Comparison of ENCODE assay signal across 11 cellular contexts in genomic region chr4:147103403-147103946, GRCh38.
A peak's percentile ranks its signal among the peaks of the same experiment; 100 is the strongest.
DNase-seq lines count a peak whose midpoint lies in the region; ATAC-seq and TF ChIP-seq lines count a peak whose summit lies in the region.
"Had no signal": no experiment of that assay in that cellular context is flagged by ENCODE, and none has a peak within 500 bp of the region (broad histone marks: within the 10 kb centered on the region; RNA-seq: fewer than 3 reads in every experiment).

No MANE protein-coding gene starts in this region.

- intact Hi-C loops in left lung (cut with DNase I) (no loop called here), tibial artery (cut with DNase I; ENCODE audit: low total_unique reads) (no loop called here), OCI-LY7 (cut with micrococcal nuclease; ENCODE audit: unreplicated experiment) (no loop called here)

- H3K9me3 Mint-ChIP-seq in endothelial cell (ENCODE audit: unreplicated experiment) = no peaks in the 10 kb centered on the region
- H3K9me3 Mint-ChIP-seq: WTC11 had no signal

- BruUV-seq in OCI-LY7 (replicated peaks; lab: Mats Ljungman, UMichigan) = no TSS peak

- H3K4me3 ChIP-seq in left lung = no peak overlapping the region
- no peak overlapping the region for H3K4me3 ChIP-seq in tibial artery
- H3K4me3 ChIP-seq in OCI-LY7 (ENCODE audit: low read depth, low read length, poor library complexity, severe bottlenecking) = no peak overlapping the region
- H3K4me3 ChIP-seq: ovary had no signal

- no peak for TF ChIP-seq CTCF in left lung (IDR thresholded peaks at IDR 0.05)
- TF ChIP-seq CTCF in tibial artery (IDR thresholded peaks at IDR 0.05) = no peak
- TF ChIP-seq CTCF in endothelial cell (IDR thresholded peaks at IDR 0.05; ENCODE audit: unreplicated experiment) = no peak
- no peak for TF ChIP-seq CTCF in OCI-LY7 (conservative IDR thresholded peaks at IDR 0.05; ENCODE audit: low read length)

- CTCF ChIA-PET in OCI-LY7 (lab: Charles Lee; ENCODE audit: unreplicated experiment) = no interaction called here

- peak; percentile 86 for ATAC-seq in left lung
- ATAC-seq: WTC11 had no signal

- H3K36me3 Mint-ChIP-seq in endothelial cell (ENCODE audit: low read depth, unreplicated experiment) = no peaks in the 10 kb centered on the region
- H3K36me3 Mint-ChIP-seq: WTC11 had no signal

- H3K4me1 Mint-ChIP-seq in endothelial cell (ENCODE audit: unreplicated experiment) = peaks cover 15% of the 10 kb centered on the region
- H3K4me1 Mint-ChIP-seq: WTC11 had no signal

- no peaks in the 10 kb centered on the region for H4K20me1 ChIP-seq in OCI-LY7 (ENCODE audit: insufficient read depth, low read length)

- POLR2A ChIA-PET in OCI-LY7 (lab: Charles Lee) = interaction anchor here (0.6 kb wide), 1 partner anchor 404 kb away, joined by 7 read pairs; no protein-coding TSS in a partner anchor

- H3K27me3 Mint-ChIP-seq in endothelial cell (ENCODE audit: unreplicated experiment) = peaks cover 2% of the 10 kb centered on the region

- DNase-seq in HK-2 (ENCODE audit: unreplicated experiment) = peak; percentile 76
- DNase-seq in dedifferentiated amniotic fluid mesenchymal stem cell (ENCODE audit: extremely low spot score) = peak; percentile 98
- DNase-seq in left lung = no peak
- DNase-seq in tibial artery = peak; percentile 89 to 95
- DNase-seq in endothelial cell (ENCODE audit: low spot score) = no peak
- DNase-seq in OCI-LY7 (ENCODE audit: low spot score) = no peak
- no peak for DNase-seq in NAMALWA (ENCODE audit: low spot score)
- no peak for DNase-seq in DMS153 (lab: John Stamatoyannopoulos, UW)
- DNase-seq: NCI-H187 treated with DMSO at 0.1 percent for 48 hours had no signal

- no peak overlapping the region for H3K4me3 Mint-ChIP-seq in endothelial cell (ENCODE audit: unreplicated experiment)
- H3K4me3 Mint-ChIP-seq: WTC11 had no signal

- H3K79me2 ChIP-seq in OCI-LY7 (ENCODE audit: insufficient read depth, low read depth, low read length) = no peaks in the 10 kb centered on the region

- no peak overlapping the region for H3K4me2 ChIP-seq in OCI-LY7 (ENCODE audit: low read length)

- no peak overlapping the region for H3K27ac ChIP-seq in left lung
- H3K27ac ChIP-seq in tibial artery = peak overlapping the region; percentile 74 to 77
- H3K27ac ChIP-seq in OCI-LY7 (ENCODE audit: low read depth, low read length, poor library complexity, severe bottlenecking) = no peak overlapping the region
- H3K27ac ChIP-seq: ovary had no signal

- H3K9me2 ChIP-seq in OCI-LY7 (ENCODE audit: insufficient read depth, low read length) = no peaks in the 10 kb centered on the region

- no peaks in the 10 kb centered on the region for H3K27me3 ChIP-seq in left lung
- H3K27me3 ChIP-seq in tibial artery = no peaks in the 10 kb centered on the region
- H3K27me3 ChIP-seq: ovary had no signal

- H3K9me3 ChIP-seq in left lung (no peaks in the 10 kb centered on the region), tibial artery (no peaks in the 10 kb centered on the region), OCI-LY7 (ENCODE audit: low read length) (no peaks in the 10 kb centered on the region)
- H3K9me3 ChIP-seq: ovary had no signal

- no peaks in the 10 kb centered on the region for H3K4me1 ChIP-seq in left lung
- H3K4me1 ChIP-seq in tibial artery = peaks cover 0 to 27% (median 11%) of the 10 kb centered on the region in 4 donors
- no peaks in the 10 kb centered on the region for H3K4me1 ChIP-seq in OCI-LY7 (ENCODE audit: insufficient read depth, low read length, poor library complexity, severe bottlenecking)

- no peak overlapping the region for H3K27ac Mint-ChIP-seq in endothelial cell (ENCODE audit: unreplicated experiment)
- H3K27ac Mint-ChIP-seq: WTC11 had no signal

- no peaks in the 10 kb centered on the region for H3K36me3 ChIP-seq in left lung
- H3K36me3 ChIP-seq in tibial artery = no peaks in the 10 kb centered on the region
- H3K36me3 ChIP-seq in OCI-LY7 (ENCODE audit: insufficient read depth, low read length) = no peaks in the 10 kb centered on the region
- H3K36me3 ChIP-seq: ovary had no signal

- H2AFZ ChIP-seq in OCI-LY7 (ENCODE audit: low read length) = no peak overlapping the region

Comparison
In these comparisons a context has a peak if more than half of its experiments do, and no peak if none do; other contexts are left out.
1. DNase-seq: peak in HK-2 (single experiment), dedifferentiated amniotic fluid mesenchymal stem cell (single experiment) and tibial artery (2 of 2); none in left lung (0 of 2), endothelial cell (single experiment), OCI-LY7 (single experiment), NAMALWA (single experiment) and DMS153 (single experiment).
2. H3K27ac ChIP-seq: peak in tibial artery (2 of 2); none in left lung (0 of 2) and OCI-LY7 (single experiment).